Comparison of ENCODE assay signal across 16 cellular contexts in the genomic region with DNA sequence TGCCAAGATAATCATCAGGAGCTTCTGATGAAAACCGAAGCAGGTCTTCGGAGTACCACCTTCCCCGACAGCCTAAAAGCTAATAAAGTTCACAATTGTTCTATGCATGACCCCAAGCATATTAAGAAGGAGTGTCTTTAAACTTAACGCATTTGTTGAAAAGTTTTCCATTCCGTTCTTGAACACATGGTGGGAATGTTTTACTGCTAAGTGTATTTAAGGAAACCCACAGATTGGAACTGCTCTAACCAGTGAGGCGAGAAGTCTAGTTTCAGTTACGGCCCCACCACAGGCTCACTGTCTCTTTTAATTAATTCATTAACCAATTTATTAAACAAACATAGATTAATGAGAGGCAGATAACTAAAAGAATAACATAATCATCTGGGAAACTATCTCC.
DNase-seq lines count a peak whose midpoint lies in the region; ATAC-seq and TF ChIP-seq lines count a peak whose summit lies in the region.
"Had no signal": no experiment of that assay in that cellular context is flagged by ENCODE, and none has a peak within 500 bp of the region (broad histone marks: within the 10 kb centered on the region; RNA-seq: fewer than 3 reads in every experiment).

No MANE protein-coding gene starts in this region.

- 54 to 74% methylated on average over 5 to 7 of the region's 7 CpGs for WGBS in transverse colon (ENCODE audit: low coverage in 1 of 2), 2 donors

- TF ChIP-seq EP300 in transverse colon (IDR thresholded peaks at IDR 0.05; ENCODE audit: low read depth), result no peak

- no peak overlapping the region for H3K4me3 Mint-ChIP-seq in CD8-positive, alpha-beta T cell
- peak overlapping the region; percentile 31 to 69 for H3K4me3 Mint-ChIP-seq in effector memory CD8-positive, alpha-beta T cell

- in situ Hi-C loops in transverse colon (cut with MboI; ENCODE audit: low pct_ligation_motif_present in 1 of 4, low pct_unique_long_range_greater_than_20kb in 1 of 4, low sequenced_read_pairs in 3 of 4), result no loop called here

- peaks cover 7% of the 10 kb centered on the region for H3K9me3 Mint-ChIP-seq in CD8-positive, alpha-beta T cell
- no peaks in the 10 kb centered on the region for H3K9me3 Mint-ChIP-seq in effector memory CD8-positive, alpha-beta T cell

- H3K4me3 ChIP-seq in CD8-positive, alpha-beta T cell (ENCODE audit: low read depth, low read length), result no peak overlapping the region
- H3K4me3 ChIP-seq in PC-3 (ENCODE audit: low read length), result peak overlapping the region; percentile 51; the same call in 1 of the 2 replicates
- no peak overlapping the region for H3K4me3 ChIP-seq in transverse colon

- no peak for TF ChIP-seq POLR2A in transverse colon (IDR thresholded peaks at IDR 0.05)

- H3K79me2 ChIP-seq in PC-3 (ENCODE audit: low read length), result no peaks in the 10 kb centered on the region

- no peak for DNase-seq in CD8-positive, alpha-beta T cell
- no peak for DNase-seq in PC-3
- no peak for DNase-seq in effector memory CD8-positive, alpha-beta T cell
- DNase-seq in renal cortical epithelial cell (ENCODE audit: low read depth), result peak; percentile 43
- no peak for DNase-seq in transverse colon
- no peak for DNase-seq in dermis blood vessel endothelial cell
- no peak for DNase-seq in NCI-H446 (lab: John Stamatoyannopoulos, UW)
- DNase-seq: activated CD4-positive, alpha-beta T cell treated with anti-CD3 and anti-CD28 coated beads for 4 hours; amniotic stem cell; DMS 273 treated with DMSO at 0.1 percent for 48 hours; heart left ventricle; left ventricle myocardium superior; NCI-H146; NCI-H82; stimulated activated CD4-positive, alpha-beta T cell treated with anti-CD3 and anti-CD28 coated beads, Interleukin-2, amount 100 ng/mL, for 48 hours had no signal

- BruUV-seq in PC-3 (replicated peaks; lab: Mats Ljungman, UMichigan), result no TSS peak

- POLR2A ChIA-PET in CD8-positive, alpha-beta T cell (lab: Charles Lee), result interaction anchor here (1.6 kb wide), 1 partner anchor 19 kb away, joined by 5 read pairs; no protein-coding TSS in a partner anchor
- POLR2A ChIA-PET in PC-3 (lab: Charles Lee; ENCODE audit: unreplicated experiment), result no interaction called here

- H3K27ac Mint-ChIP-seq in CD8-positive, alpha-beta T cell, result peak overlapping the region; percentile 89
- peak overlapping the region; percentile 85 to 91 for H3K27ac Mint-ChIP-seq in effector memory CD8-positive, alpha-beta T cell

- H3K9me3 ChIP-seq in CD8-positive, alpha-beta T cell (ENCODE audit: low read length), result no peaks in the 10 kb centered on the region
- H3K9me3 ChIP-seq in PC-3 (ENCODE audit: low read length) (no peaks in the 10 kb centered on the region), transverse colon (no peaks in the 10 kb centered on the region)

- peaks cover 86% of the 10 kb centered on the region for H3K4me1 Mint-ChIP-seq in CD8-positive, alpha-beta T cell (ENCODE audit: low read depth)
- H3K4me1 Mint-ChIP-seq in effector memory CD8-positive, alpha-beta T cell (ENCODE audit: low read depth in 2 of 2), result peaks cover 57 to 74% of the 10 kb centered on the region in 2 donors

- intact Hi-C loops in CD8-positive, alpha-beta T cell (cut with DNase I, micrococcal nuclease), result loop anchor here in 1 of 2 experiments (2.0 kb wide), 1 partner anchor 13 kb away; no protein-coding TSS in a partner anchor
- intact Hi-C loops in PC-3 (cut with micrococcal nuclease) (loop anchor here (5.0 kb wide), 1 partner anchor 549 kb away; a partner anchor contains a TSS), transverse colon (cut with DNase I; ENCODE audit: low total_unique reads) (no loop called here)

- peaks cover 50% of the 10 kb centered on the region for H3K4me1 ChIP-seq in CD8-positive, alpha-beta T cell (ENCODE audit: insufficient read depth, low read length)
- H3K4me1 ChIP-seq in PC-3 (ENCODE audit: insufficient read depth, low read length) (peaks cover 36% of the 10 kb centered on the region), transverse colon (peaks cover 4 to 30% (median 5%) of the 10 kb centered on the region in 4 donors)

- CTCF ChIA-PET in CD8-positive, alpha-beta T cell (lab: Charles Lee), result interaction anchor here (1.0 kb wide), 1 partner anchor 45 kb away, joined by 8 read pairs; no protein-coding TSS in a partner anchor
- CTCF ChIA-PET in PC-3 (lab: Charles Lee), result interaction anchor here (2.3 kb wide), 1 partner anchor 21 kb away, joined by 12 read pairs; no protein-coding TSS in a partner anchor

- no peaks in the 10 kb centered on the region for H4K20me1 ChIP-seq in PC-3 (ENCODE audit: low read length)

- H3K27me3 ChIP-seq in CD8-positive, alpha-beta T cell (ENCODE audit: insufficient read depth, low read length), result no peaks in the 10 kb centered on the region
- H3K27me3 ChIP-seq in PC-3 (ENCODE audit: low read length) (no peaks in the 10 kb centered on the region), transverse colon (no peaks in the 10 kb centered on the region)
- H3K27me3 ChIP-seq: heart left ventricle had no signal

- H3K9me2 ChIP-seq in PC-3 (replicated peaks; ENCODE audit: low read length), result no peaks in the 10 kb centered on the region

- ATAC-seq in CD8-positive, alpha-beta T cell, result no peak
- ATAC-seq in PC-3 (no peak), GM21737 (IDR thresholded peaks at IDR 0.05; ENCODE audit: unreplicated experiment) (no peak)
- no peak for ATAC-seq in effector memory CD8-positive, alpha-beta T cell (replicated peaks)
- ATAC-seq: heart left ventricle, left ventricle myocardium superior had no signal

- no peak for TF ChIP-seq CTCF in CD8-positive, alpha-beta T cell (IDR thresholded peaks at IDR 0.05)
- TF ChIP-seq CTCF in PC-3 (conservative IDR thresholded peaks at IDR 0.05; ENCODE audit: low read depth, low read length) (no peak), transverse colon (IDR thresholded peaks at IDR 0.05) (no peak)

- peaks cover 44% of the 10 kb centered on the region for H3K36me3 Mint-ChIP-seq in CD8-positive, alpha-beta T cell
- peaks cover 11% of the 10 kb centered on the region for H3K36me3 Mint-ChIP-seq in effector memory CD8-positive, alpha-beta T cell (ENCODE audit: insufficient read depth)

- peak overlapping the region; percentile 37; the same call in 1 of the 2 replicates for H2AFZ ChIP-seq in PC-3 (ENCODE audit: low read length)

- no peak overlapping the region for H3K27ac ChIP-seq in CD8-positive, alpha-beta T cell (ENCODE audit: low read depth, low read length)
- H3K27ac ChIP-seq in PC-3 (ENCODE audit: low read length), result peak overlapping the region; percentile 93
- H3K27ac ChIP-seq in transverse colon, result peak overlapping the region in 2 of 4 donors; percentile 4 to 37

- peaks cover 18% of the 10 kb centered on the region for H3F3A ChIP-seq in PC-3 (ENCODE audit: low read length, unreplicated experiment)

- H3K27me3 Mint-ChIP-seq in CD8-positive, alpha-beta T cell (ENCODE audit: low read depth), result no peaks in the 10 kb centered on the region
- H3K27me3 Mint-ChIP-seq in effector memory CD8-positive, alpha-beta T cell, result no peaks in the 10 kb centered on the region

- peak overlapping the region; percentile 78 for H3K4me2 ChIP-seq in PC-3 (ENCODE audit: low read length)

- H3K36me3 ChIP-seq in CD8-positive, alpha-beta T cell (ENCODE audit: insufficient read depth, low read length), result no peaks in the 10 kb centered on the region
- H3K36me3 ChIP-seq in PC-3 (ENCODE audit: low read depth, low read length) (no peaks in the 10 kb centered on the region), transverse colon (no peaks in the 10 kb centered on the region)
- H3K36me3 ChIP-seq: heart left ventricle had no signal

- peak overlapping the region; percentile 47 for H3K9ac ChIP-seq in PC-3 (ENCODE audit: low read length)
